27 cellular contexts compared by ENCODE assay signal in the genomic region with DNA sequence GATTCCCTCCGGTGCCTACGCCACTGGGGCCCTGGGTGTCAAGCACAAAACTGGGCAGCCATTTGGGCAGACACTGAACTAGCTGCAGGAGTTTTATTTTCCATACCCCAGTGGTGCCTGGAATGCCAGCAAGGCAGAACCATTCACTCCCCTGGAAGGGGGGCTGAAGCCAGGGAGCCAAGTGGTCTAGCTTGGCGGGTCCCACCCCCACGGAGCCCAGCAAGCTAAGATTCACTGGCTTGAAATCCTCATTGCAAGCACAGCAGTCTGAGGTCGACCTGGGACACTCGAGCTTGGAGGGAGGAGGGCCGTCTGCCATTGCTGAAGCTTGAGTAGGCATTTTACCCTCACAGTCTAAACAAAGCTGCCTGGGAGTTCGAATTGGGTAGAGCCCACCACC.
"Had no signal": no experiment of that assay in that cellular context is flagged by ENCODE, and none has a peak within 500 bp of the region (broad histone marks: within the 10 kb centered on the region; RNA-seq: fewer than 3 reads in every experiment).

No MANE protein-coding gene starts in this region.

- H3K4me1 ChIP-seq: adrenal gland, esophagus squamous epithelium, gastroesophageal sphincter had no signal

- H3K36me3 Mint-ChIP-seq: activated CD4-positive, alpha-beta memory T cell treated with anti-CD3 and anti-CD28 coated beads for 36 hours; activated CD8-positive, alpha-beta memory T cell treated with anti-CD3 and anti-CD28 coated beads, Interleukin-2, amount 10 ng/mL, durations not matched to agents 7 days and 5 days; activated naive CD4-positive, alpha-beta T cell treated with anti-CD3 and anti-CD28 coated beads, Interleukin-2, amount 50 U/mL, for 24 hours; activated naive CD8-positive, alpha-beta T cell treated with anti-CD3 and anti-CD28 coated beads for 36 hours had no signal

- ATAC-seq: activated CD4-positive, alpha-beta T cell treated with anti-CD3 and anti-CD28 coated beads for 36 hours; activated CD8-positive, alpha-beta memory T cell treated with anti-CD3 and anti-CD28 coated beads, Interleukin-2, amount 10 ng/mL, durations not matched to agents 7 days and 5 days; activated CD8-positive, alpha-beta T cell treated with anti-CD3 and anti-CD28 coated beads, Interleukin-2, amount 10 ng/mL, durations not matched to agents 7 days and 5 days; activated naive CD8-positive, alpha-beta T cell treated with anti-CD3 and anti-CD28 coated beads, Interleukin-2, amount 50 U/mL, for 24 hours; gastroesophageal sphincter had no signal

- H3K4me3 Mint-ChIP-seq: activated CD4-positive, alpha-beta memory T cell treated with anti-CD3 and anti-CD28 coated beads for 36 hours; activated CD4-positive, alpha-beta T cell treated with anti-CD3 and anti-CD28 coated beads for 36 hours; activated CD4-positive, alpha-beta T cell treated with anti-CD3 and anti-CD28 coated beads, Interleukin-2, amount 10 ng/mL, durations not matched to agents 24 days and 14 days; activated CD8-positive, alpha-beta memory T cell treated with anti-CD3 and anti-CD28 coated beads, Interleukin-2, amount 10 ng/mL, durations not matched to agents 7 days and 5 days; activated CD8-positive, alpha-beta T cell treated with anti-CD3 and anti-CD28 coated beads, Interleukin-2, amount 10 ng/mL, durations not matched to agents 7 days and 5 days; activated naive CD4-positive, alpha-beta T cell treated with anti-CD3 and anti-CD28 coated beads for 36 hours; activated naive CD4-positive, alpha-beta T cell treated with anti-CD3 and anti-CD28 coated beads, Interleukin-2, amount 50 U/mL, for 24 hours; activated naive CD8-positive, alpha-beta T cell treated with anti-CD3 and anti-CD28 coated beads for 36 hours; activated naive CD8-positive, alpha-beta T cell treated with anti-CD3 and anti-CD28 coated beads, Interleukin-2, amount 50 U/mL, for 24 hours; activated T-helper 1 cell treated with anti-CD3 and anti-CD28 coated beads, Interleukin-12 subunit alpha, Interleukin-12 subunit beta, Interleukin-2, Interleukin-4 antibody, amounts not matched to agents 30 ng/mL and 10 ng/mL and 1 ng/mL, durations not matched to agents 14 hours and 24 hours and 36 hours had no signal

- H3K9me3 ChIP-seq: adrenal gland had no signal

- H3K4me1 Mint-ChIP-seq: activated CD4-positive, alpha-beta T cell treated with anti-CD3 and anti-CD28 coated beads for 36 hours; activated CD4-positive, alpha-beta T cell treated with anti-CD3 and anti-CD28 coated beads, Interleukin-2, amount 10 ng/mL, durations not matched to agents 24 days and 14 days; activated CD8-positive, alpha-beta memory T cell treated with anti-CD3 and anti-CD28 coated beads, Interleukin-2, amount 10 ng/mL, durations not matched to agents 7 days and 5 days; activated naive CD4-positive, alpha-beta T cell treated with anti-CD3 and anti-CD28 coated beads, Interleukin-2, amount 50 U/mL, for 24 hours; activated naive CD8-positive, alpha-beta T cell treated with anti-CD3 and anti-CD28 coated beads for 36 hours; activated naive CD8-positive, alpha-beta T cell treated with anti-CD3 and anti-CD28 coated beads, Interleukin-2, amount 50 U/mL, for 24 hours had no signal

- H3K27ac Mint-ChIP-seq: activated CD4-positive, alpha-beta memory T cell treated with anti-CD3 and anti-CD28 coated beads for 36 hours; activated CD4-positive, alpha-beta T cell treated with anti-CD3 and anti-CD28 coated beads for 36 hours; activated CD4-positive, alpha-beta T cell treated with anti-CD3 and anti-CD28 coated beads, Interleukin-2, amount 10 ng/mL, durations not matched to agents 24 days and 14 days; activated CD8-positive, alpha-beta memory T cell treated with anti-CD3 and anti-CD28 coated beads, Interleukin-2, amount 10 ng/mL, durations not matched to agents 7 days and 5 days; activated CD8-positive, alpha-beta T cell treated with anti-CD3 and anti-CD28 coated beads, Interleukin-2, amount 10 ng/mL, durations not matched to agents 7 days and 5 days; activated naive CD4-positive, alpha-beta T cell treated with anti-CD3 and anti-CD28 coated beads for 36 hours; activated naive CD4-positive, alpha-beta T cell treated with anti-CD3 and anti-CD28 coated beads, Interleukin-2, amount 50 U/mL, for 24 hours; activated naive CD8-positive, alpha-beta T cell treated with anti-CD3 and anti-CD28 coated beads for 36 hours; activated naive CD8-positive, alpha-beta T cell treated with anti-CD3 and anti-CD28 coated beads, Interleukin-2, amount 50 U/mL, for 24 hours; activated T-helper 1 cell treated with anti-CD3 and anti-CD28 coated beads, Interleukin-12 subunit alpha, Interleukin-12 subunit beta, Interleukin-2, Interleukin-4 antibody, amounts not matched to agents 30 ng/mL and 10 ng/mL and 1 ng/mL, durations not matched to agents 14 hours and 24 hours and 36 hours; activated T-helper 2 cell treated with anti-CD3 and anti-CD28 coated beads, Interferon-gamma antibody, Interleukin-2, Interleukin-4, amounts not matched to agents 10 μg/mL and 5 μg/mL and 100 μg/mL, durations not matched to agents 14 hours and 24 hours and 36 hours had no signal

- DNase-seq: activated CD4-positive, alpha-beta memory T cell treated with anti-CD3 and anti-CD28 coated beads for 36 hours; activated CD4-positive, alpha-beta T cell treated with anti-CD3 and anti-CD28 coated beads for 36 hours; activated CD4-positive, alpha-beta T cell treated with anti-CD3 and anti-CD28 coated beads, Interleukin-2, amount 10 ng/mL, durations not matched to agents 24 days and 14 days; activated CD4-positive, CD25-positive, alpha-beta regulatory T cell; activated CD4-positive, CD25-positive, alpha-beta regulatory T cell treated with anti-CD3 and anti-CD28 coated beads, Interleukin-2, amount 50 U/mL, for 72 hours; activated CD8-positive, alpha-beta memory T cell treated with anti-CD3 and anti-CD28 coated beads, Interleukin-2, amount 10 ng/mL, durations not matched to agents 7 days and 5 days; activated CD8-positive, alpha-beta memory T cell treated with anti-CD3 and anti-CD28 coated beads, Interleukin-2, amount 50 U/mL, for 4 hours; activated CD8-positive, alpha-beta T cell treated with anti-CD3 and anti-CD28 coated beads, Interleukin-2, amount 10 ng/mL, durations not matched to agents 7 days and 5 days; activated effector memory CD4-positive, alpha-beta T cell treated with anti-CD3 and anti-CD28 coated beads, Interleukin-2, amount 50 U/mL, for 16 hours; activated naive CD4-positive, alpha-beta T cell treated with anti-CD3 and anti-CD28 coated beads for 36 hours; activated naive CD8-positive, alpha-beta T cell treated with anti-CD3 and anti-CD28 coated beads for 36 hours; activated naive CD8-positive, alpha-beta T cell treated with anti-CD3 and anti-CD28 coated beads, Interleukin-2, amount 50 U/mL, for 24 hours; activated T-cell treated with anti-CD3 and anti-CD28 coated beads, Interleukin-2, amount 50 U/mL, for 1 hour; activated T-cell treated with anti-CD3 and anti-CD28 coated beads, Interleukin-2, amount 50 U/mL, for 48 hours; adrenal gland; amygdala; brain microvascular endothelial cell; caudate nucleus; effector CD8-positive, alpha-beta T cell; esophagus squamous epithelium; foreskin melanocyte; T-helper 2 cell had no signal

- H3K4me3 ChIP-seq: adrenal gland, esophagus squamous epithelium, gastroesophageal sphincter had no signal

- H3K27ac ChIP-seq: adrenal gland, brain microvascular endothelial cell, epithelial cell of prostate, esophagus squamous epithelium, gastroesophageal sphincter had no signal

- H3K36me3 ChIP-seq: adrenal gland, brain microvascular endothelial cell, gastroesophageal sphincter had no signal

- H3K27me3 Mint-ChIP-seq: activated CD4-positive, alpha-beta memory T cell treated with anti-CD3 and anti-CD28 coated beads for 36 hours; activated CD4-positive, alpha-beta T cell treated with anti-CD3 and anti-CD28 coated beads for 36 hours; activated CD4-positive, alpha-beta T cell treated with anti-CD3 and anti-CD28 coated beads, Interleukin-2, amount 10 ng/mL, durations not matched to agents 24 days and 14 days; activated CD8-positive, alpha-beta memory T cell treated with anti-CD3 and anti-CD28 coated beads, Interleukin-2, amount 10 ng/mL, durations not matched to agents 7 days and 5 days; activated naive CD8-positive, alpha-beta T cell treated with anti-CD3 and anti-CD28 coated beads for 36 hours; activated naive CD8-positive, alpha-beta T cell treated with anti-CD3 and anti-CD28 coated beads, Interleukin-2, amount 50 U/mL, for 24 hours had no signal

- H3K9me3 Mint-ChIP-seq: activated CD4-positive, alpha-beta T cell treated with anti-CD3 and anti-CD28 coated beads, Interleukin-2, amount 10 ng/mL, durations not matched to agents 24 days and 14 days; activated naive CD4-positive, alpha-beta T cell treated with anti-CD3 and anti-CD28 coated beads, Interleukin-2, amount 50 U/mL, for 24 hours; activated T-helper 1 cell treated with anti-CD3 and anti-CD28 coated beads, Interleukin-12 subunit alpha, Interleukin-12 subunit beta, Interleukin-2, Interleukin-4 antibody, amounts not matched to agents 30 ng/mL and 10 ng/mL and 1 ng/mL, durations not matched to agents 14 hours and 24 hours and 36 hours had no signal

- H3K27me3 ChIP-seq: adrenal gland, brain microvascular endothelial cell, esophagus squamous epithelium, gastroesophageal sphincter had no signal
